Comparison of ENCODE assay signal across 19 cellular contexts in the genomic region with DNA sequence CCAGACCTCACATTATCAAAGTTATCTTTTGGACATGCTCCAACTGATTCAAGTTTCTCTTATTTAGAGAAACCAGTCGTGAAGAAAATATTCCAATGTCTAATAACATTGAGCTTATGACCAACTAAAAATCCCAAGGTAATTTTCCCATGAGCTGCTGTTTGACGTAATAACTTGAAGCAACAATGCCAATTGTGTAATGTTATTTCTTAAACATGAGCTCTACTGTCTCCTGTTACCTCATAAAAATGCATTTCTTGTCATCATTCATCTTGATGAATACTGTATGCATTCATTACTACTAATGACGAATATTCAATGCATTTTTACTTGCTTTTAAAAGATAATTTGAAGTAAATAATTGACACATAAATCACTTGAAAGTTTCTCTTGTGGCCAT. TPM values are rescaled to one million over a fixed set of nuclear protein-coding genes. Genes with fewer than 3 reads are reported as not detected.
DNase-seq lines count a peak whose midpoint lies in the region; ATAC-seq, FAIRE-seq and TF ChIP-seq lines count a peak whose summit lies in the region.
"Had no signal": no experiment of that assay in that cellular context is flagged by ENCODE, and none has a peak within 500 bp of the region (broad histone marks: within the 10 kb centered on the region; RNA-seq: fewer than 3 reads in every experiment).

No MANE protein-coding gene starts in this region.

- TF ChIP-seq CTCF in HepG2 (CRISPR knock-in tag; IDR thresholded peaks at IDR 0.05) = no peak
- no peak for TF ChIP-seq CTCF in right lobe of liver (IDR thresholded peaks at IDR 0.05)
- no peak for TF ChIP-seq CTCF in PC-3 (conservative IDR thresholded peaks at IDR 0.05; ENCODE audit: low read depth, low read length)
- TF ChIP-seq CTCF in hepatocyte (IDR thresholded peaks at IDR 0.05; ENCODE audit: poor library complexity) = no peak

- no peaks in the 10 kb centered on the region for H3K36me3 ChIP-seq in HepG2 (replicated peaks in 1 of 2; ENCODE audit: control insufficient read depth in 1 of 2, insufficient read depth in 2 of 2, low read length in 2 of 2)
- no peaks in the 10 kb centered on the region for H3K36me3 ChIP-seq in right lobe of liver
- H3K36me3 ChIP-seq in PC-3 (ENCODE audit: low read depth, low read length) = no peaks in the 10 kb centered on the region
- no peaks in the 10 kb centered on the region for H3K36me3 ChIP-seq in hepatocyte (replicated peaks; ENCODE audit: insufficient read depth, low read depth)
- H3K36me3 ChIP-seq: BE2C had no signal

- peaks cover 0 to 1% of the 10 kb centered on the region in 2 donors for H3K9me3 Mint-ChIP-seq in stimulated activated naive B cell treated with anti-CD40 and anti-IgM and Interleukin-4, amounts not matched to agents 10 μg/mL and 1 μg/mL and 100 μg/mL, for 72 hours
- H3K9me3 Mint-ChIP-seq in activated CD4-positive, alpha-beta memory T cell treated with anti-CD3 and anti-CD28 coated beads, Interleukin-2, amount 10 ng/mL, durations not matched to agents 7 days and 5 days = no peaks in the 10 kb centered on the region
- H3K9me3 Mint-ChIP-seq: H9 had no signal

- TF ChIP-seq POLR2A in HepG2 (IDR thresholded peaks at IDR 0.05; ENCODE audit: insufficient read depth in 1 of 2, low read depth in 2 of 2, low read length in 2 of 2) (no peak), right lobe of liver (IDR thresholded peaks at IDR 0.05) (no peak)

- no TSS peak for BruUV-seq in HepG2 (replicated peaks; lab: Mats Ljungman, UMichigan)
- no TSS peak for BruUV-seq in PC-3 (replicated peaks; lab: Mats Ljungman, UMichigan)

- H3K4me1 Mint-ChIP-seq in stimulated activated naive B cell treated with anti-CD40 and anti-IgM and Interleukin-4, amounts not matched to agents 10 μg/mL and 1 μg/mL and 100 μg/mL, for 72 hours = no peaks in the 10 kb centered on the region
- H3K4me1 Mint-ChIP-seq in activated CD4-positive, alpha-beta memory T cell treated with anti-CD3 and anti-CD28 coated beads, Interleukin-2, amount 10 ng/mL, durations not matched to agents 7 days and 5 days = no peaks in the 10 kb centered on the region
- H3K4me1 Mint-ChIP-seq: CD4-positive, alpha-beta memory T cell; H9 had no signal

- no peaks in the 10 kb centered on the region for H3F3A ChIP-seq in PC-3 (ENCODE audit: low read length, unreplicated experiment)

- no peak overlapping the region for H3K9ac ChIP-seq in HepG2 (ENCODE audit: insufficient read depth, low read depth, low read length)
- no peak overlapping the region for H3K9ac ChIP-seq in PC-3 (ENCODE audit: low read length)

- DNase-seq in HepG2 (ENCODE audit: low spot score) (no peak), right lobe of liver (no peak), PC-3 (peak; percentile 7), hepatocyte (ENCODE audit: low spot score) (peak; percentile 15)
- no peak for DNase-seq in stimulated activated naive B cell treated with anti-CD40 and anti-IgM and Interleukin-4, amounts not matched to agents 10 μg/mL and 1 μg/mL and 100 μg/mL, for 72 hours
- DNase-seq in activated CD4-positive, alpha-beta memory T cell treated with anti-CD3 and anti-CD28 coated beads, Interleukin-2, amount 10 ng/mL, durations not matched to agents 7 days and 5 days = no peak
- no peak for DNase-seq in activated CD8-positive, alpha-beta memory T cell treated with anti-CD3 and anti-CD28 coated beads, Interleukin-2, amount 50 U/mL, for 48 hours
- DNase-seq: BE2C; CD4-positive, alpha-beta memory T cell; DMS79; GOT3; H9 had no signal

- H3K4me1 ChIP-seq in HepG2 (ENCODE audit: insufficient read depth, low read length) = no peaks in the 10 kb centered on the region
- no peaks in the 10 kb centered on the region for H3K4me1 ChIP-seq in right lobe of liver
- no peaks in the 10 kb centered on the region for H3K4me1 ChIP-seq in PC-3 (ENCODE audit: insufficient read depth, low read length)
- no peaks in the 10 kb centered on the region for H3K4me1 ChIP-seq in hepatocyte (ENCODE audit: insufficient read depth)
- H3K4me1 ChIP-seq: BE2C had no signal

- no peak overlapping the region for H3K4me2 ChIP-seq in HepG2 (ENCODE audit: low read depth, low read length)
- H3K4me2 ChIP-seq in PC-3 (ENCODE audit: low read length) = no peak overlapping the region
- no peak overlapping the region for H3K4me2 ChIP-seq in hepatocyte

- H3K27me3 Mint-ChIP-seq in stimulated activated naive B cell treated with anti-CD40 and anti-IgM and Interleukin-4, amounts not matched to agents 10 μg/mL and 1 μg/mL and 100 μg/mL, for 72 hours = no peaks in the 10 kb centered on the region
- H3K27me3 Mint-ChIP-seq in activated CD4-positive, alpha-beta memory T cell treated with anti-CD3 and anti-CD28 coated beads, Interleukin-2, amount 10 ng/mL, durations not matched to agents 7 days and 5 days = no peaks in the 10 kb centered on the region

- H3K4me3 ChIP-seq in HepG2 (replicated peaks in 1 of 3; ENCODE audit: insufficient read depth in 1 of 3, low read depth in 2 of 3, low read length in 3 of 3) (no peak overlapping the region), right lobe of liver (no peak overlapping the region), PC-3 (ENCODE audit: low read length) (no peak overlapping the region), hepatocyte (no peak overlapping the region)
- H3K4me3 ChIP-seq: GM12878 had no signal

- TF ChIP-seq RAD21 in HepG2 (CRISPR knock-in tag; IDR thresholded peaks at IDR 0.05) = no peak

- POLR2A ChIA-PET in HepG2 (lab: Yijun Ruan, JAX) (no interaction called here), PC-3 (lab: Charles Lee; ENCODE audit: unreplicated experiment) (no interaction called here)
- POLR2A ChIA-PET in activated CD4-positive, alpha-beta memory T cell treated with anti-CD3 and anti-CD28 coated beads, Interleukin-2, amount 10 ng/mL, durations not matched to agents 7 days and 5 days (lab: Charles Lee) = no interaction called here

- H3K4me3 Mint-ChIP-seq in stimulated activated naive B cell treated with anti-CD40 and anti-IgM and Interleukin-4, amounts not matched to agents 10 μg/mL and 1 μg/mL and 100 μg/mL, for 72 hours = no peak overlapping the region
- no peak overlapping the region for H3K4me3 Mint-ChIP-seq in activated CD4-positive, alpha-beta memory T cell treated with anti-CD3 and anti-CD28 coated beads, Interleukin-2, amount 10 ng/mL, durations not matched to agents 7 days and 5 days
- H3K4me3 Mint-ChIP-seq: CD4-positive, alpha-beta memory T cell; H9 had no signal

- H2AFZ ChIP-seq in HepG2 (ENCODE audit: low read length) (no peak overlapping the region), PC-3 (ENCODE audit: low read length) (no peak overlapping the region), hepatocyte (no peak overlapping the region)

- H3K9me3 ChIP-seq in HepG2 (ENCODE audit: low read length) (no peaks in the 10 kb centered on the region), right lobe of liver (no peaks in the 10 kb centered on the region), PC-3 (ENCODE audit: low read length) (no peaks in the 10 kb centered on the region), hepatocyte (ENCODE audit: low read depth) (no peaks in the 10 kb centered on the region)
- H3K9me3 ChIP-seq: BE2C had no signal

- in situ Hi-C loops in HepG2 (cut with HindIII; ENCODE audit: extremely low pct_ligation_motif_present, low pct_unique_long_range_greater_than_20kb) = no loop called here

- H3K79me2 ChIP-seq in HepG2 (ENCODE audit: insufficient read depth, low read length) = no peaks in the 10 kb centered on the region
- H3K79me2 ChIP-seq in PC-3 (ENCODE audit: low read length) = no peaks in the 10 kb centered on the region
- no peaks in the 10 kb centered on the region for H3K79me2 ChIP-seq in hepatocyte

- CTCF ChIA-PET in HepG2 (lab: Yijun Ruan, JAX; ENCODE audit: low intra/inter-chr PET ratio, low total read pairs) (no interaction called here), PC-3 (lab: Charles Lee) (no interaction called here)
- CTCF ChIA-PET in activated CD4-positive, alpha-beta memory T cell treated with anti-CD3 and anti-CD28 coated beads, Interleukin-2, amount 10 ng/mL, durations not matched to agents 7 days and 5 days (lab: Charles Lee) = no interaction called here

- TF ChIP-seq EP300 in HepG2 (IDR thresholded peaks at IDR 0.05; ENCODE audit: low read depth in 2 of 2, low read length in 2 of 2) (no peak), HepG2 (CRISPR knock-in tag; IDR thresholded peaks at IDR 0.05; ENCODE audit: borderline replicate concordance) (no peak)

- H3K27me3 ChIP-seq in HepG2 (ENCODE audit: control insufficient read depth in 1 of 2, insufficient read depth in 2 of 2, low read length in 2 of 2) (no peaks in the 10 kb centered on the region), right lobe of liver (no peaks in the 10 kb centered on the region), PC-3 (ENCODE audit: low read length) (no peaks in the 10 kb centered on the region), hepatocyte (peaks cover 2% of the 10 kb centered on the region)

- no peak for ATAC-seq in HepG2
- ATAC-seq in right lobe of liver = no peak
- ATAC-seq in PC-3 = no peak
- no peak for ATAC-seq in stimulated activated naive B cell treated with anti-CD40 and anti-IgM and Interleukin-4, amounts not matched to agents 10 μg/mL and 1 μg/mL and 100 μg/mL, for 72 hours (replicated peaks)
- ATAC-seq: GM12878 had no signal

- 1% methylated on average over 3 of the region's 3 CpGs for WGBS in HepG2 (ENCODE audit: low lambda C conversion rate)
- 50% methylated on average over 3 of the region's 3 CpGs for WGBS in right lobe of liver (ENCODE audit: insufficient coverage, low coverage, low lambda C conversion rate, missing lambda C conversion rate)
- 44% methylated on average over 3 of the region's 3 CpGs for WGBS in hepatocyte (ENCODE audit: low lambda C conversion rate, missing lambda C conversion rate)

- no peak for FAIRE-seq in HepG2 (lab: Jason Lieb, UNC)
- FAIRE-seq: A204.1, GM12878, GM18507 had no signal

- no peaks in the 10 kb centered on the region for H3K9me2 ChIP-seq in PC-3 (replicated peaks; ENCODE audit: low read length)
- no peaks in the 10 kb centered on the region for H3K9me2 ChIP-seq in hepatocyte (replicated peaks; ENCODE audit: insufficient read depth)

- H3K27ac ChIP-seq in HepG2 (ENCODE audit: extremely low read length, insufficient read depth, low read length) = no peak overlapping the region
- no peak overlapping the region for H3K27ac ChIP-seq in right lobe of liver
- no peak overlapping the region for H3K27ac ChIP-seq in PC-3 (ENCODE audit: low read length)
- H3K27ac ChIP-seq in hepatocyte = no peak overlapping the region
- H3K27ac ChIP-seq: C4-2B had no signal

- no peaks in the 10 kb centered on the region for H3K36me3 Mint-ChIP-seq in stimulated activated naive B cell treated with anti-CD40 and anti-IgM and Interleukin-4, amounts not matched to agents 10 μg/mL and 1 μg/mL and 100 μg/mL, for 72 hours
- no peaks in the 10 kb centered on the region for H3K36me3 Mint-ChIP-seq in activated CD4-positive, alpha-beta memory T cell treated with anti-CD3 and anti-CD28 coated beads, Interleukin-2, amount 10 ng/mL, durations not matched to agents 7 days and 5 days (ENCODE audit: low read depth)
- H3K36me3 Mint-ChIP-seq: CD4-positive, alpha-beta memory T cell had no signal

- no peak overlapping the region for H3K27ac Mint-ChIP-seq in stimulated activated naive B cell treated with anti-CD40 and anti-IgM and Interleukin-4, amounts not matched to agents 10 μg/mL and 1 μg/mL and 100 μg/mL, for 72 hours
- H3K27ac Mint-ChIP-seq in activated CD4-positive, alpha-beta memory T cell treated with anti-CD3 and anti-CD28 coated beads, Interleukin-2, amount 10 ng/mL, durations not matched to agents 7 days and 5 days = no peak overlapping the region
- H3K27ac Mint-ChIP-seq: CD4-positive, alpha-beta memory T cell; H9 had no signal

- H4K20me1 ChIP-seq in HepG2 (ENCODE audit: insufficient read depth, low read length) = no peaks in the 10 kb centered on the region
- no peaks in the 10 kb centered on the region for H4K20me1 ChIP-seq in PC-3 (ENCODE audit: low read length)
- H4K20me1 ChIP-seq in hepatocyte (ENCODE audit: insufficient read depth, poor library complexity, severe bottlenecking) = no peaks in the 10 kb centered on the region

- intact Hi-C loops in HepG2 (cut with micrococcal nuclease; ENCODE audit: unreplicated experiment) = no loop called here
- intact Hi-C loops in right lobe of liver (cut with DNase I) = no loop called here
- intact Hi-C loops in PC-3 (cut with micrococcal nuclease) = no loop called here

RNA-seq across cellular contexts. Expression of a gene that starts 0.5 kb away (rescaled TPM):
- not detected in 2 replicates for total RNA-seq in HepG2 (2016; rRNA removed; fragmentation: Illumina TruSeq; extraction: Trizol)
- total RNA-seq in HepG2 (2016; cell fraction: cytosol; rRNA removed; fragmentation: Illumina TruSeq; extraction: Trizol; ENCODE audit: low read depth) = not detected in 2 replicates
- not detected in 2 replicates for total RNA-seq in HepG2 (2016; cell fraction: insoluble cytoplasmic fraction; rRNA removed; fragmentation: Illumina TruSeq; extraction: Trizol)
- not detected in 2 replicates for total RNA-seq in HepG2 (2016; cell fraction: membrane; rRNA removed; fragmentation: Illumina TruSeq; extraction: Trizol)
- not detected in 2 replicates for total RNA-seq in HepG2 (2016; cell fraction: nucleus; rRNA removed; fragmentation: Illumina TruSeq; extraction: Trizol)
- not detected in 2 replicates for polyA plus RNA-seq in HepG2 (2011; rRNA removed)
- polyA plus RNA-seq in HepG2 (2011; cell fraction: cytosol; rRNA removed) = not detected in 2 replicates
- polyA plus RNA-seq in HepG2 (2011; cell fraction: nucleus; rRNA removed) = not detected in 2 replicates
- not detected in 2 replicates for polyA plus RNA-seq in HepG2 (2012)
- polyA plus RNA-seq in HepG2 (2016; cell fraction: cytosol; fragmentation: Illumina TruSeq; extraction: Trizol; ENCODE audit: low read depth) = not detected in 2 replicates
- not detected in 2 replicates for polyA plus RNA-seq in HepG2 (2016; cell fraction: insoluble cytoplasmic fraction; fragmentation: Illumina TruSeq; extraction: Trizol; ENCODE audit: low read depth)
- not detected in 2 replicates for polyA plus RNA-seq in HepG2 (2016; cell fraction: membrane; fragmentation: Illumina TruSeq; extraction: Trizol; ENCODE audit: low read depth)
- polyA plus RNA-seq in HepG2 (2016; cell fraction: nucleus; fragmentation: Illumina TruSeq; extraction: Trizol; ENCODE audit: insufficient read depth, low read depth) = not detected in 2 replicates
- 21.8 TPM in 1 of 2 replicates, not detected in the other for polyA minus RNA-seq in HepG2 (2011; rRNA and poly(A)+ RNA removed; ENCODE audit: low replicate concordance)
- polyA minus RNA-seq in HepG2 (2011; cell fraction: cytosol; rRNA and poly(A)+ RNA removed) = not detected in 2 replicates
- not detected in 2 replicates for polyA minus RNA-seq in HepG2 (2011; cell fraction: nucleus; rRNA and poly(A)+ RNA removed)
- total RNA-seq in right lobe of liver = not detected
- total RNA-seq in PC-3 (2014; rRNA removed) = not detected in 2 replicates
- not detected in 2 replicates for total RNA-seq in hepatocyte
- not detected in 2 replicates for polyA plus RNA-seq in hepatocyte
- total RNA-seq in activated CD4-positive, alpha-beta memory T cell treated with anti-CD3 and anti-CD28 coated beads, Interleukin-2, amount 10 ng/mL, durations not matched to agents 7 days and 5 days = not detected
- total RNA-seq: CD4-positive, alpha-beta memory T cell; G401; GM12878; H9; HT1080 had no signal
- polyA plus RNA-seq: AG04450; CD4-positive, alpha-beta memory T cell had no signal

RNA-seq across cellular contexts. Expression of a gene that starts 30.8 kb away (rescaled TPM):
- total RNA-seq in HepG2 (2016; rRNA removed; fragmentation: Illumina TruSeq; extraction: Trizol) (not detected in 2 replicates), right lobe of liver (not detected), PC-3 (2014; rRNA removed) (3.0 TPM in 1 of 2 replicates, not detected in the other), hepatocyte (not detected in 2 replicates)
- total RNA-seq in HepG2 (2016; cell fraction: cytosol; rRNA removed; fragmentation: Illumina TruSeq; extraction: Trizol; ENCODE audit: low read depth) = not detected in 2 replicates
- total RNA-seq in HepG2 (2016; cell fraction: insoluble cytoplasmic fraction; rRNA removed; fragmentation: Illumina TruSeq; extraction: Trizol) = not detected in 2 replicates
- total RNA-seq in HepG2 (2016; cell fraction: membrane; rRNA removed; fragmentation: Illumina TruSeq; extraction: Trizol) = not detected in 2 replicates
- total RNA-seq in HepG2 (2016; cell fraction: nucleus; rRNA removed; fragmentation: Illumina TruSeq; extraction: Trizol) = not detected in 2 replicates
- polyA plus RNA-seq in HepG2 (2011; rRNA removed) (not detected in 2 replicates), hepatocyte (0.79 and 3.1 TPM in 2 replicates)
- not detected in 2 replicates for polyA plus RNA-seq in HepG2 (2011; cell fraction: cytosol; rRNA removed)
- polyA plus RNA-seq in HepG2 (2011; cell fraction: nucleus; rRNA removed) = not detected in 2 replicates
- polyA plus RNA-seq in HepG2 (2012) = not detected in 2 replicates
- not detected in 2 replicates for polyA plus RNA-seq in HepG2 (2016; cell fraction: cytosol; fragmentation: Illumina TruSeq; extraction: Trizol; ENCODE audit: low read depth)
- polyA plus RNA-seq in HepG2 (2016; cell fraction: insoluble cytoplasmic fraction; fragmentation: Illumina TruSeq; extraction: Trizol; ENCODE audit: low read depth) = not detected in 2 replicates
- not detected in 2 replicates for polyA plus RNA-seq in HepG2 (2016; cell fraction: membrane; fragmentation: Illumina TruSeq; extraction: Trizol; ENCODE audit: low read depth)
- polyA plus RNA-seq in HepG2 (2016; cell fraction: nucleus; fragmentation: Illumina TruSeq; extraction: Trizol; ENCODE audit: insufficient read depth, low read depth) = not detected in 2 replicates
- 5.4 TPM in 1 of 2 replicates, not detected in the other for polyA minus RNA-seq in HepG2 (2011; rRNA and poly(A)+ RNA removed; ENCODE audit: low replicate concordance)
- not detected in 2 replicates for polyA minus RNA-seq in HepG2 (2011; cell fraction: cytosol; rRNA and poly(A)+ RNA removed)
- not detected in 2 replicates for polyA minus RNA-seq in HepG2 (2011; cell fraction: nucleus; rRNA and poly(A)+ RNA removed)
- not detected for total RNA-seq in activated CD4-positive, alpha-beta memory T cell treated with anti-CD3 and anti-CD28 coated beads, Interleukin-2, amount 10 ng/mL, durations not matched to agents 7 days and 5 days
- total RNA-seq: CD4-positive, alpha-beta memory T cell; G401; GM12878; H9; HT1080 had no signal
- polyA plus RNA-seq: AG04450; CD4-positive, alpha-beta memory T cell had no signal

RNA-seq across cellular contexts. Expression of a gene that starts 35.0 kb away (rescaled TPM):
- total RNA-seq in HepG2 (2016; rRNA removed; fragmentation: Illumina TruSeq; extraction: Trizol) (not detected in 2 replicates), right lobe of liver (not detected), PC-3 (2014; rRNA removed) (not detected in 2 replicates), hepatocyte (not detected in 2 replicates)
- total RNA-seq in HepG2 (2016; cell fraction: cytosol; rRNA removed; fragmentation: Illumina TruSeq; extraction: Trizol; ENCODE audit: low read depth) = not detected in 2 replicates
- not detected in 2 replicates for total RNA-seq in HepG2 (2016; cell fraction: insoluble cytoplasmic fraction; rRNA removed; fragmentation: Illumina TruSeq; extraction: Trizol)
- not detected in 2 replicates for total RNA-seq in HepG2 (2016; cell fraction: membrane; rRNA removed; fragmentation: Illumina TruSeq; extraction: Trizol)
- total RNA-seq in HepG2 (2016; cell fraction: nucleus; rRNA removed; fragmentation: Illumina TruSeq; extraction: Trizol) = not detected in 2 replicates
- polyA plus RNA-seq in HepG2 (2011; rRNA removed) (not detected in 2 replicates), hepatocyte (not detected in 2 replicates)
- polyA plus RNA-seq in HepG2 (2011; cell fraction: cytosol; rRNA removed) = not detected in 2 replicates
- polyA plus RNA-seq in HepG2 (2011; cell fraction: nucleus; rRNA removed) = not detected in 2 replicates
- polyA plus RNA-seq in HepG2 (2012) = not detected in 2 replicates
- not detected in 2 replicates for polyA plus RNA-seq in HepG2 (2016; cell fraction: cytosol; fragmentation: Illumina TruSeq; extraction: Trizol; ENCODE audit: low read depth)
- not detected in 2 replicates for polyA plus RNA-seq in HepG2 (2016; cell fraction: insoluble cytoplasmic fraction; fragmentation: Illumina TruSeq; extraction: Trizol; ENCODE audit: low read depth)
- not detected in 2 replicates for polyA plus RNA-seq in HepG2 (2016; cell fraction: membrane; fragmentation: Illumina TruSeq; extraction: Trizol; ENCODE audit: low read depth)
- not detected in 2 replicates for polyA plus RNA-seq in HepG2 (2016; cell fraction: nucleus; fragmentation: Illumina TruSeq; extraction: Trizol; ENCODE audit: insufficient read depth, low read depth)
- polyA minus RNA-seq in HepG2 (2011; rRNA and poly(A)+ RNA removed; ENCODE audit: low replicate concordance) = not detected in 2 replicates
- polyA minus RNA-seq in HepG2 (2011; cell fraction: cytosol; rRNA and poly(A)+ RNA removed) = not detected in 2 replicates
- polyA minus RNA-seq in HepG2 (2011; cell fraction: nucleus; rRNA and poly(A)+ RNA removed) = not detected in 2 replicates
- not detected for total RNA-seq in activated CD4-positive, alpha-beta memory T cell treated with anti-CD3 and anti-CD28 coated beads, Interleukin-2, amount 10 ng/mL, durations not matched to agents 7 days and 5 days
- total RNA-seq: CD4-positive, alpha-beta memory T cell; G401; GM12878; H9 had no signal
- polyA plus RNA-seq: AG04450; CD4-positive, alpha-beta memory T cell; GM12878 had no signal

Comparison
In these comparisons a context has a peak if more than half of its experiments do, and no peak if none do; other contexts are left out.
1. DNase-seq: peak in PC-3 (single experiment) and hepatocyte (single experiment); none in HepG2 (single experiment), right lobe of liver (0 of 3), stimulated activated naive B cell treated with anti-CD40 and anti-IgM and Interleukin-4, amounts not matched to agents 10 μg/mL and 1 μg/mL and 100 μg/mL, for 72 hours (single experiment), activated CD4-positive, alpha-beta memory T cell treated with anti-CD3 and anti-CD28 coated beads, Interleukin-2, amount 10 ng/mL, durations not matched to agents 7 days and 5 days (single experiment) and activated CD8-positive, alpha-beta memory T cell treated with anti-CD3 and anti-CD28 coated beads, Interleukin-2, amount 50 U/mL, for 48 hours (single experiment).